26 cellular contexts compared by ENCODE assay signal in the genomic region with DNA sequence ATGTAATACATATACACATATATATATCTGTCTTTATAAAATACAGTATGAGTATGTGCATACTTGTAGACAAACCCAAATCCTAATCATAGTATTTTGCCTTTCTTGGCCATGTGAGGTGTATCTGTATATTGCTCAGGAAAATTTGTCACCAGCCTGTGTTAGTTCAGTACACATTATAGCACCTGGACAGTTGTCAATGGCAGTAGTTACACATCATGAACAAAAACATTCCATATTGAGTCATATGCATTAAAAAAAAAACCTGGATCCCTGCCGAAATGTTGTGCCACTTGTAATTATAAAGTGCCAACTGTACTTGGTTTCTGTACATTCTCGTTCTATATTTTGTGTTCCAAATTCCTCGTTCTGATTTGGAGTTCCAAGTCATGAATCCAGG.
DNase-seq lines count a peak whose midpoint lies in the region; ATAC-seq, FAIRE-seq and TF ChIP-seq lines count a peak whose summit lies in the region.
"Had no signal": no experiment of that assay in that cellular context is flagged by ENCODE, and none has a peak within 500 bp of the region (broad histone marks: within the 10 kb centered on the region; RNA-seq: fewer than 3 reads in every experiment).

No MANE protein-coding gene starts in this region.

- POLR2A ChIA-PET in HepG2 (lab: Yijun Ruan, JAX) = no interaction called here

- DNase-seq in EH (ENCODE audit: low read depth) (peak; percentile 13), NCI-H1694 treated with DMSO at 0.1 percent for 48 hours (lab: John Stamatoyannopoulos, UW) (peak; percentile 71), astrocyte (ENCODE audit: low read depth) (peak; percentile 6), glomerular visceral epithelial cell (ENCODE audit: extremely low spot score) (peak; percentile 18), Kasumi-1 (lab: John Stamatoyannopoulos, UW) (no peak), endothelial cell (ENCODE audit: low spot score) (no peak), BE2C (no peak), HepG2 (ENCODE audit: low spot score) (no peak)
- DNase-seq: ACHN; activated CD4-positive, alpha-beta T cell treated with anti-CD3 and anti-CD28 coated beads, Interleukin-2, amount 10 ng/mL, durations not matched to agents 7 days and 5 days; activated CD8-positive, alpha-beta memory T cell treated with anti-CD3 and anti-CD28 coated beads, Interleukin-2, amount 10 ng/mL, durations not matched to agents 7 days and 5 days; activated naive CD4-positive, alpha-beta T cell treated with anti-CD3 and anti-CD28 coated beads, Interleukin-2, amount 50 U/mL, for 16 hours; C1 segment of cervical spinal cord; kidney glomerular epithelial cell; NCI-H1417; NCI-H526; stimulated activated CD4-positive, alpha-beta T cell treated with anti-CD3 and anti-CD28 coated beads, Interleukin-1b, Interleukin-23, amount 100 ng/mL, for 48 hours had no signal

- no peak for TF ChIP-seq RAD21 in HepG2 (CRISPR knock-in tag; IDR thresholded peaks at IDR 0.05)

- H3K27ac Mint-ChIP-seq in astrocyte (ENCODE audit: unreplicated experiment) (no peak overlapping the region), endothelial cell (ENCODE audit: unreplicated experiment) (no peak overlapping the region)
- H3K27ac Mint-ChIP-seq: activated CD4-positive, alpha-beta T cell treated with anti-CD3 and anti-CD28 coated beads, Interleukin-2, amount 10 ng/mL, durations not matched to agents 7 days and 5 days; activated CD8-positive, alpha-beta memory T cell treated with anti-CD3 and anti-CD28 coated beads, Interleukin-2, amount 10 ng/mL, durations not matched to agents 7 days and 5 days; activated T-helper 1 cell treated with anti-CD3 and anti-CD28 coated beads, Interleukin-12 subunit alpha, Interleukin-12 subunit beta, Interleukin-2, Interleukin-4 antibody, amounts not matched to agents 30 ng/mL and 10 ng/mL and 1 ng/mL, durations not matched to agents 14 hours and 24 hours and 36 hours; memory B cell; stimulated activated effector memory CD8-positive, alpha-beta T cell treated with anti-CD3 and anti-CD28 coated beads, Interleukin-12 subunit alpha, Interleukin-12 subunit beta, amount 100 ng/mL, for 72 hours; T-helper 1 cell treated with Interleukin-12 subunit alpha and Interleukin-12 subunit beta and Interleukin-4 antibody, amounts not matched to agents 30 μg/mL and 1 μg/mL, for 36 hours had no signal

- no peak overlapping the region for H3K27ac ChIP-seq in astrocyte (ENCODE audit: low read depth, low read length)
- H3K27ac ChIP-seq in HepG2 (ENCODE audit: extremely low read length, insufficient read depth, low read length) = no peak overlapping the region
- H3K27ac ChIP-seq: SJSA1, skin epidermis, vagina had no signal

- TF ChIP-seq POLR2A in HepG2 (IDR thresholded peaks at IDR 0.05; ENCODE audit: insufficient read depth in 1 of 2, low read depth in 2 of 2, low read length in 2 of 2) = no peak

- in situ Hi-C loops in HepG2 (cut with HindIII; ENCODE audit: extremely low pct_ligation_motif_present, low pct_unique_long_range_greater_than_20kb) = no loop called here

- H3K36me3 Mint-ChIP-seq in astrocyte (ENCODE audit: low read depth, unreplicated experiment) (no peaks in the 10 kb centered on the region), endothelial cell (ENCODE audit: low read depth, unreplicated experiment) (no peaks in the 10 kb centered on the region)
- H3K36me3 Mint-ChIP-seq: activated CD8-positive, alpha-beta memory T cell treated with anti-CD3 and anti-CD28 coated beads, Interleukin-2, amount 10 ng/mL, durations not matched to agents 7 days and 5 days; memory B cell; stimulated activated effector memory CD8-positive, alpha-beta T cell treated with anti-CD3 and anti-CD28 coated beads, Interleukin-12 subunit alpha, Interleukin-12 subunit beta, amount 100 ng/mL, for 72 hours had no signal

- FAIRE-seq in astrocyte (lab: Jason Lieb, UNC) = no peak
- no peak for FAIRE-seq in HepG2 (lab: Jason Lieb, UNC)
- FAIRE-seq: D721Med had no signal

- intact Hi-C loops in HepG2 (cut with micrococcal nuclease; ENCODE audit: unreplicated experiment) = no loop called here

- no peaks in the 10 kb centered on the region for H3K27me3 Mint-ChIP-seq in astrocyte (ENCODE audit: low read depth, unreplicated experiment)
- H3K27me3 Mint-ChIP-seq in endothelial cell (ENCODE audit: unreplicated experiment) = no peaks in the 10 kb centered on the region
- H3K27me3 Mint-ChIP-seq: activated CD4-positive, alpha-beta T cell treated with anti-CD3 and anti-CD28 coated beads, Interleukin-2, amount 10 ng/mL, durations not matched to agents 7 days and 5 days; activated CD8-positive, alpha-beta memory T cell treated with anti-CD3 and anti-CD28 coated beads, Interleukin-2, amount 10 ng/mL, durations not matched to agents 7 days and 5 days; central memory CD8-positive, alpha-beta T cell; memory B cell had no signal

- H3K79me2 ChIP-seq in astrocyte (ENCODE audit: insufficient read depth, low read length) = no peaks in the 10 kb centered on the region
- H3K79me2 ChIP-seq in HepG2 (ENCODE audit: insufficient read depth, low read length) = no peaks in the 10 kb centered on the region

- 23% methylated on average over 3 of the region's 3 CpGs for WGBS in HepG2 (ENCODE audit: low lambda C conversion rate)

- ATAC-seq in HepG2 = no peak
- ATAC-seq: activated CD8-positive, alpha-beta memory T cell treated with anti-CD3 and anti-CD28 coated beads, Interleukin-2, amount 10 ng/mL, durations not matched to agents 7 days and 5 days; stimulated activated effector memory CD8-positive, alpha-beta T cell treated with anti-CD3 and anti-CD28 coated beads, Interleukin-12 subunit alpha, Interleukin-12 subunit beta, amount 100 ng/mL, for 72 hours had no signal

- CTCF ChIA-PET in HepG2 (lab: Yijun Ruan, JAX; ENCODE audit: low intra/inter-chr PET ratio, low total read pairs) = no interaction called here

- no peaks in the 10 kb centered on the region for H3K9me3 ChIP-seq in astrocyte (ENCODE audit: insufficient read depth, low read depth, low read length)
- no peaks in the 10 kb centered on the region for H3K9me3 ChIP-seq in BE2C
- peaks cover 4% of the 10 kb centered on the region; the same call in 1 of the 2 replicates for H3K9me3 ChIP-seq in HepG2 (ENCODE audit: low read length)
- H3K9me3 ChIP-seq: SJSA1, vagina had no signal

- H3K36me3 ChIP-seq in astrocyte (ENCODE audit: insufficient read depth, low read length) = no peaks in the 10 kb centered on the region
- no peaks in the 10 kb centered on the region for H3K36me3 ChIP-seq in BE2C
- H3K36me3 ChIP-seq in HepG2 (replicated peaks in 1 of 2; ENCODE audit: control insufficient read depth in 1 of 2, insufficient read depth in 2 of 2, low read length in 2 of 2) = no peaks in the 10 kb centered on the region
- H3K36me3 ChIP-seq: SJSA1, vagina had no signal

- no peak for TF ChIP-seq CTCF in astrocyte (IDR thresholded peaks at IDR 0.05; ENCODE audit: insufficient read depth, low read depth, low read length)
- TF ChIP-seq CTCF in endothelial cell (IDR thresholded peaks at IDR 0.05; ENCODE audit: unreplicated experiment) = no peak
- no peak for TF ChIP-seq CTCF in BE2C (IDR thresholded peaks at IDR 0.05; ENCODE audit: low read depth, low read length)
- TF ChIP-seq CTCF in HepG2 (CRISPR knock-in tag; IDR thresholded peaks at IDR 0.05) = no peak

- no peak overlapping the region for H3K4me3 ChIP-seq in astrocyte (ENCODE audit: insufficient read depth, low read depth, low read length)
- no peak overlapping the region for H3K4me3 ChIP-seq in BE2C (ENCODE audit: low read depth, low read length)
- H3K4me3 ChIP-seq in HepG2 (replicated peaks in 1 of 3; ENCODE audit: insufficient read depth in 1 of 3, low read depth in 2 of 3, low read length in 3 of 3) = no peak overlapping the region
- H3K4me3 ChIP-seq: SJSA1, skin epidermis, vagina had no signal

- H3K4me1 Mint-ChIP-seq in astrocyte (ENCODE audit: low read depth, unreplicated experiment) (no peaks in the 10 kb centered on the region), endothelial cell (ENCODE audit: unreplicated experiment) (no peaks in the 10 kb centered on the region)
- H3K4me1 Mint-ChIP-seq: activated CD4-positive, alpha-beta T cell treated with anti-CD3 and anti-CD28 coated beads, Interleukin-2, amount 10 ng/mL, durations not matched to agents 7 days and 5 days; activated CD8-positive, alpha-beta memory T cell treated with anti-CD3 and anti-CD28 coated beads, Interleukin-2, amount 10 ng/mL, durations not matched to agents 7 days and 5 days; central memory CD8-positive, alpha-beta T cell; memory B cell; stimulated activated effector memory CD8-positive, alpha-beta T cell treated with anti-CD3 and anti-CD28 coated beads, Interleukin-12 subunit alpha, Interleukin-12 subunit beta, amount 100 ng/mL, for 72 hours had no signal

- no peaks in the 10 kb centered on the region for H3K4me1 ChIP-seq in astrocyte (ENCODE audit: insufficient read depth, low read length)
- H3K4me1 ChIP-seq in BE2C = no peaks in the 10 kb centered on the region
- no peaks in the 10 kb centered on the region for H3K4me1 ChIP-seq in HepG2 (ENCODE audit: insufficient read depth, low read length)
- H3K4me1 ChIP-seq: SJSA1, vagina had no signal

- no peak for TF ChIP-seq EP300 in HepG2 (IDR thresholded peaks at IDR 0.05; ENCODE audit: low read depth in 2 of 2, low read length in 2 of 2)
- no peak for TF ChIP-seq EP300 in HepG2 (CRISPR knock-in tag; IDR thresholded peaks at IDR 0.05; ENCODE audit: borderline replicate concordance)

- H4K20me1 ChIP-seq in astrocyte (ENCODE audit: insufficient read depth, low read length) = no peaks in the 10 kb centered on the region
- no peaks in the 10 kb centered on the region for H4K20me1 ChIP-seq in HepG2 (ENCODE audit: insufficient read depth, low read length)

- H3K9ac ChIP-seq in astrocyte (ENCODE audit: low read length) (no peak overlapping the region), HepG2 (ENCODE audit: insufficient read depth, low read depth, low read length) (no peak overlapping the region)

- H3K9me3 Mint-ChIP-seq in astrocyte (ENCODE audit: unreplicated experiment) (no peaks in the 10 kb centered on the region), endothelial cell (ENCODE audit: unreplicated experiment) (no peaks in the 10 kb centered on the region)
- H3K9me3 Mint-ChIP-seq: activated T-helper 1 cell treated with anti-CD3 and anti-CD28 coated beads, Interleukin-12 subunit alpha, Interleukin-12 subunit beta, Interleukin-2, Interleukin-4 antibody, amounts not matched to agents 30 ng/mL and 10 ng/mL and 1 ng/mL, durations not matched to agents 14 hours and 24 hours and 36 hours; T-helper 1 cell treated with Interleukin-12 subunit alpha and Interleukin-12 subunit beta and Interleukin-4 antibody, amounts not matched to agents 30 μg/mL and 1 μg/mL, for 36 hours had no signal

- H3K4me2 ChIP-seq in astrocyte (ENCODE audit: low read length) (no peak overlapping the region), HepG2 (ENCODE audit: low read depth, low read length) (no peak overlapping the region)

- H3K27me3 ChIP-seq in astrocyte (ENCODE audit: insufficient read depth, low read length) = no peaks in the 10 kb centered on the region
- no peaks in the 10 kb centered on the region for H3K27me3 ChIP-seq in BE2C
- no peaks in the 10 kb centered on the region for H3K27me3 ChIP-seq in HepG2 (ENCODE audit: control insufficient read depth in 1 of 2, insufficient read depth in 2 of 2, low read length in 2 of 2)
- H3K27me3 ChIP-seq: SJSA1, vagina had no signal

- H2AFZ ChIP-seq in astrocyte (ENCODE audit: low read depth, low read length) = no peak overlapping the region
- no peak overlapping the region for H2AFZ ChIP-seq in HepG2 (ENCODE audit: low read length)

- no TSS peak for BruUV-seq in HepG2 (replicated peaks; lab: Mats Ljungman, UMichigan)

- H3K4me3 Mint-ChIP-seq in astrocyte (ENCODE audit: unreplicated experiment) (no peak overlapping the region), endothelial cell (ENCODE audit: unreplicated experiment) (no peak overlapping the region)
- H3K4me3 Mint-ChIP-seq: activated CD4-positive, alpha-beta T cell treated with anti-CD3 and anti-CD28 coated beads, Interleukin-2, amount 10 ng/mL, durations not matched to agents 7 days and 5 days; activated CD8-positive, alpha-beta memory T cell treated with anti-CD3 and anti-CD28 coated beads, Interleukin-2, amount 10 ng/mL, durations not matched to agents 7 days and 5 days; activated T-helper 1 cell treated with anti-CD3 and anti-CD28 coated beads, Interleukin-12 subunit alpha, Interleukin-12 subunit beta, Interleukin-2, Interleukin-4 antibody, amounts not matched to agents 30 ng/mL and 10 ng/mL and 1 ng/mL, durations not matched to agents 14 hours and 24 hours and 36 hours; central memory CD8-positive, alpha-beta T cell; memory B cell; stimulated activated effector memory CD8-positive, alpha-beta T cell treated with anti-CD3 and anti-CD28 coated beads, Interleukin-12 subunit alpha, Interleukin-12 subunit beta, amount 100 ng/mL, for 72 hours; T-helper 1 cell treated with Interleukin-12 subunit alpha and Interleukin-12 subunit beta and Interleukin-4 antibody, amounts not matched to agents 30 μg/mL and 1 μg/mL, for 36 hours had no signal

Comparison
In these comparisons a context has a peak if more than half of its experiments do, and no peak if none do; other contexts are left out.
1. DNase-seq: peak in EH (single experiment), NCI-H1694 treated with DMSO at 0.1 percent for 48 hours (single experiment), astrocyte (single experiment) and glomerular visceral epithelial cell (single experiment); none in Kasumi-1 (0 of 2), endothelial cell (single experiment), BE2C (single experiment) and HepG2 (single experiment).